In genomic region chr5:8676731-8677130, GRCh38 we compare ENCODE assay signal across 15 cellular contexts.
DNase-seq lines count a peak whose midpoint lies in the region; ATAC-seq, FAIRE-seq and TF ChIP-seq lines count a peak whose summit lies in the region.
"Had no signal": no experiment of that assay in that cellular context is flagged by ENCODE, and none has a peak within 500 bp of the region (broad histone marks: within the 10 kb centered on the region; RNA-seq: fewer than 3 reads in every experiment).

No MANE protein-coding gene starts in this region.

- no peak overlapping the region for H3K4ac ChIP-seq in IMR-90 (ENCODE audit: low read depth, low read length)

- no peak for TF ChIP-seq RAD21 in IMR-90 (IDR thresholded peaks at IDR 0.05; ENCODE audit: low read length)
- TF ChIP-seq RAD21 in K562 (CRISPR knock-in tag; conservative IDR thresholded peaks at IDR 0.05 in 1 of 2, IDR thresholded peaks at IDR 0.05 in 1 of 2) = no peak

- no peak overlapping the region for H2BK20ac ChIP-seq in IMR-90 (ENCODE audit: low read depth, low read length)

- H2BK120ac ChIP-seq in IMR-90 (ENCODE audit: low read depth, low read length) = no peak overlapping the region

- H3K4me2 ChIP-seq in IMR-90 (ENCODE audit: low read depth, low read length) (no peak overlapping the region), K562 (ENCODE audit: insufficient read depth, low read length) (no peak overlapping the region)

- H3K79me1 ChIP-seq in IMR-90 (ENCODE audit: low read depth in 1 of 2, low read length in 2 of 2) = no peaks in the 10 kb centered on the region

- peak; percentile 3 for DNase-seq in ELR (ENCODE audit: low read depth)
- DNase-seq in IMR-90 = peak; percentile 4
- no peak for DNase-seq in K562 (ENCODE audit: extremely low read depth in 1 of 4, low spot score in 3 of 4)
- no peak for DNase-seq in Kasumi-1 (lab: John Stamatoyannopoulos, UW)
- DNase-seq in ovary = no peak
- DNase-seq in NCI-H226 = no peak
- no peak for DNase-seq in NCI-H1436 (lab: John Stamatoyannopoulos, UW)
- DNase-seq: CD4-positive, alpha-beta T cell; NCI-H1092; NCI-H1694 treated with DMSO at 0.1 percent for 48 hours; NCI-H774; SIG-M5 had no signal

- H3K27ac ChIP-seq in IMR-90 (ENCODE audit: insufficient read depth, low read length) (no peak overlapping the region), K562 (ENCODE audit: extremely low read depth, low read depth, low read length) (no peak overlapping the region), gastroesophageal sphincter (no peak overlapping the region), ovary (no peak overlapping the region)

- dilution Hi-C loops in IMR-90 (cut with HindIII; ENCODE audit: low sequenced_read_pairs, unreplicated experiment) = no loop called here

- ATAC-seq in IMR-90 (ENCODE audit: low read depth) (no peak), K562 (no peak), gastroesophageal sphincter (peak; percentile 75)

- intact Hi-C loops in IMR-90 (cut with micrococcal nuclease) (no loop called here), K562 (cut with micrococcal nuclease) (no loop called here), ovary (cut with DNase I) (no loop called here)

- BruUV-seq in IMR-90 (replicated peaks; lab: Mats Ljungman, UMichigan) = no TSS peak
- no TSS peak for BruUV-seq in K562 (replicated peaks; lab: Mats Ljungman, UMichigan)

- no peak overlapping the region for H2AFZ ChIP-seq in IMR-90 (replicated peaks; ENCODE audit: low read length, poor library complexity)
- H2AFZ ChIP-seq in K562 (ENCODE audit: low read depth, low read length) = no peak overlapping the region

- TF ChIP-seq POLR2A in IMR-90 (IDR thresholded peaks at IDR 0.05; ENCODE audit: low read depth, low read length) (no peak), K562 (conservative IDR thresholded peaks at IDR 0.05) (no peak), gastroesophageal sphincter (IDR thresholded peaks at IDR 0.05) (no peak), ovary (IDR thresholded peaks at IDR 0.05) (no peak)

- peaks cover 3% of the 10 kb centered on the region; the same call in 1 of the 2 replicates for H3K4me1 ChIP-seq in IMR-90 (ENCODE audit: control insufficient read depth, insufficient read depth, low read length)
- H3K4me1 ChIP-seq in K562 (replicated peaks in 1 of 2; ENCODE audit: control insufficient read depth in 2 of 2, insufficient read depth in 2 of 2, low read length in 2 of 2) = no peaks in the 10 kb centered on the region
- H3K4me1 ChIP-seq in gastroesophageal sphincter = no peaks in the 10 kb centered on the region
- H3K4me1 ChIP-seq in ovary (ENCODE audit: insufficient read depth) = no peaks in the 10 kb centered on the region
- H3K4me1 ChIP-seq: HAP-1 had no signal

- CTCF ChIA-PET in IMR-90 (lab: Yijun Ruan, JAX) (interaction anchor here (1.6 kb wide), 1 partner anchor 9 kb away, joined by 4 read pairs; no protein-coding TSS in a partner anchor), K562 (lab: Yijun Ruan, JAX; ENCODE audit: low intra/inter-chr PET ratio) (no interaction called here)

- no peak for FAIRE-seq in K562 (lab: Jason Lieb, UNC)
- FAIRE-seq: D721Med had no signal

- H3K79me2 ChIP-seq in K562 (ENCODE audit: control insufficient read depth, insufficient read depth, low read length) = no peaks in the 10 kb centered on the region

- WGBS in IMR-90 (ENCODE audit: extremely low coverage in 2 of 2, insufficient read length in 1 of 2), 2 experiments = 80% methylated on average over 1 of the region's 3 CpGs; no CpG with 5 or more reads in 1 of the 2 experiments
- 0% methylated on average over 3 of the region's 3 CpGs for WGBS in K562 (ENCODE audit: insufficient coverage, low coverage, missing lambda C conversion rate)
- 36 to 54% methylated on average over 3 of the region's 3 CpGs for WGBS in gastroesophageal sphincter (ENCODE audit: low coverage in 1 of 2), 2 donors
- 48 to 55% (median 49%) methylated on average over 3 of the region's 3 CpGs for WGBS in ovary, 3 donors

- no peaks in the 10 kb centered on the region for H3K9me1 ChIP-seq in IMR-90 (ENCODE audit: insufficient read depth, low read length)
- H3K9me1 ChIP-seq in K562 (ENCODE audit: control insufficient read depth, insufficient read depth, low read length) = no peaks in the 10 kb centered on the region

- no peak overlapping the region; the same call in 1 of the 2 replicates for H4K5ac ChIP-seq in IMR-90 (ENCODE audit: low read depth, low read length)

- no peak overlapping the region for H3K23ac ChIP-seq in IMR-90 (ENCODE audit: low read depth, low read length)

- no peak overlapping the region for H3K56ac ChIP-seq in IMR-90 (ENCODE audit: extremely low read depth, insufficient read depth, low read length)

- H3K9me3 ChIP-seq in IMR-90 (ENCODE audit: control insufficient read depth, insufficient read depth, low read length) = no peaks in the 10 kb centered on the region
- H3K9me3 ChIP-seq in K562 (replicated peaks; ENCODE audit: control insufficient read depth, insufficient read depth, low read depth, low read length) = 0 out of 2 replicates have a peak, but pooled peaks cover 2% of the 10 kb centered on the region
- H3K9me3 ChIP-seq in gastroesophageal sphincter = no peaks in the 10 kb centered on the region
- no peaks in the 10 kb centered on the region for H3K9me3 ChIP-seq in ovary
- H3K9me3 ChIP-seq: HAP-1 had no signal

- H2BK15ac ChIP-seq in IMR-90 (ENCODE audit: low read depth, low read length) = no peak overlapping the region

- in situ Hi-C loops in IMR-90 (cut with MboI; ENCODE audit: low sequenced_read_pairs) (no loop called here), K562 (cut with MboI) (no loop called here)

- H3K27me3 ChIP-seq in IMR-90 (ENCODE audit: control insufficient read depth, insufficient read depth, low read length) = no peaks in the 10 kb centered on the region
- no peaks in the 10 kb centered on the region for H3K27me3 ChIP-seq in K562 (ENCODE audit: control insufficient read depth in 2 of 2, insufficient read depth in 2 of 2, low read length in 2 of 2)
- no peaks in the 10 kb centered on the region for H3K27me3 ChIP-seq in gastroesophageal sphincter
- no peaks in the 10 kb centered on the region for H3K27me3 ChIP-seq in ovary

- H3K14ac ChIP-seq in IMR-90 (replicated peaks; ENCODE audit: low read depth, low read length) = peak overlapping the region; percentile 34; the same call in 1 of the 2 replicates

- peak overlapping the region in 1 of 2 experiments; percentile 16; a peak in 1 of 4 replicates for H4K8ac ChIP-seq in IMR-90 (ENCODE audit: low read depth in 2 of 2, low read length in 2 of 2)

- no peak overlapping the region for H2AK9ac ChIP-seq in IMR-90 (replicated peaks; ENCODE audit: low read depth, low read length, poor library complexity)

- TF ChIP-seq CTCF in IMR-90 (conservative IDR thresholded peaks at IDR 0.05; ENCODE audit: low read depth, low read length) (no peak), K562 (IDR thresholded peaks at IDR 0.05 in 2 of 3, conservative IDR thresholded peaks at IDR 0.05 in 1 of 3; ENCODE audit: insufficient read depth in 2 of 3, low read depth in 1 of 3, low read length in 3 of 3) (no peak), gastroesophageal sphincter (IDR thresholded peaks at IDR 0.05) (no peak), ovary (IDR thresholded peaks at IDR 0.05) (no peak)

- no peaks in the 10 kb centered on the region for H3K36me3 ChIP-seq in IMR-90 (ENCODE audit: control insufficient read depth, insufficient read depth, low read length)
- no peaks in the 10 kb centered on the region for H3K36me3 ChIP-seq in K562 (ENCODE audit: control insufficient read depth, insufficient read depth, low read length)
- H3K36me3 ChIP-seq in gastroesophageal sphincter = no peaks in the 10 kb centered on the region
- H3K36me3 ChIP-seq in ovary = no peaks in the 10 kb centered on the region
- H3K36me3 ChIP-seq: HAP-1 had no signal

- POLR2A ChIA-PET in IMR-90 (lab: Charles Lee; ENCODE audit: unreplicated experiment) = no interaction called here
- POLR2A ChIA-PET in K562 (lab: Yijun Ruan, JAX) = no interaction called here

- no peak for TF ChIP-seq EP300 in K562 (IDR thresholded peaks at IDR 0.05; ENCODE audit: low read length)
- TF ChIP-seq EP300 in gastroesophageal sphincter (IDR thresholded peaks at IDR 0.05) = no peak
- TF ChIP-seq EP300 in ovary (IDR thresholded peaks at IDR 0.05) = no peak

- no peak overlapping the region for H3K4me3 ChIP-seq in IMR-90 (ENCODE audit: insufficient read depth, low read depth, low read length)
- H3K4me3 ChIP-seq in K562 = no peak overlapping the region
- no peak overlapping the region for H3K4me3 ChIP-seq in gastroesophageal sphincter
- no peak overlapping the region for H3K4me3 ChIP-seq in ovary
- H3K4me3 ChIP-seq: HAP-1 had no signal

- H3K9ac ChIP-seq in IMR-90 (ENCODE audit: low read depth, low read length) (no peak overlapping the region), K562 (ENCODE audit: insufficient read depth in 1 of 2, low read depth in 2 of 2, low read length in 2 of 2) (no peak overlapping the region)

- H4K20me1 ChIP-seq in IMR-90 (ENCODE audit: insufficient read depth, low read length) (no peaks in the 10 kb centered on the region), K562 (replicated peaks; ENCODE audit: control insufficient read depth, insufficient read depth, low read length) (no peaks in the 10 kb centered on the region)

- no peak overlapping the region for H2AK5ac ChIP-seq in IMR-90 (ENCODE audit: low read depth, low read length)

- no peak overlapping the region for H2BK5ac ChIP-seq in IMR-90 (ENCODE audit: low read depth, low read length, poor library complexity, severe bottlenecking)

- no peak overlapping the region for H3K18ac ChIP-seq in IMR-90 (ENCODE audit: low read depth, low read length)

- H4K91ac ChIP-seq in IMR-90 (ENCODE audit: insufficient read depth, low read depth, low read length) = no peak overlapping the region

TF ChIP-seq in IMR-90, 13 proteins besides CTCF, POLR2A, EP300 and RAD21:
- TF ChIP-seq NFE2L2 (IDR thresholded peaks at IDR 0.05; ENCODE audit: low read depth, low read length) (no peak), CEBPB (IDR thresholded peaks at IDR 0.05; ENCODE audit: low read depth, low read length) (peak; percentile 88)

TF ChIP-seq in K562, 482 proteins besides CTCF, POLR2A, EP300 and RAD21 (continues in another document):
- TF ChIP-seq ATF3 (IDR thresholded peaks at IDR 0.05) (peak; percentile 26; the same call in 1 of the 2 replicates), ATF3 (CRISPR knock-in tag; conservative IDR thresholded peaks at IDR 0.05) (no peak), RCOR1 (IDR thresholded peaks at IDR 0.05; ENCODE audit: borderline replicate concordance in 1 of 2, low read depth in 2 of 2, low read length in 2 of 2) (no peak), ZSCAN32 (CRISPR knock-in tag; IDR thresholded peaks at IDR 0.05) (0 out of 2 replicates have a peak, but pooled peaks have one; percentile 48), CEBPB (tag; IDR thresholded peaks at IDR 0.05) (peak; percentile 65)

Comparison
In these comparisons a context has a peak if more than half of its experiments do, and no peak if none do; other contexts are left out.
1. DNase-seq: peak in ELR (single experiment) and IMR-90 (single experiment); none in K562 (0 of 4), Kasumi-1 (0 of 2), ovary (0 of 5), NCI-H226 (single experiment) and NCI-H1436 (single experiment).